ENCODE assay signal across 1 cellular context in genomic region chr9:127915801-127916664, GRCh38.
TF ChIP-seq lines count a peak whose summit lies in the region.

No MANE protein-coding gene starts in this region.

TF ChIP-seq in HepG2, 621 proteins besides CTCF, POLR2A, EP300 and RAD21 (continues in another document):
- TF ChIP-seq ZNF883 (CRISPR knock-in tag; IDR thresholded peaks at IDR 0.05; ENCODE audit: not compliant biosample characterization), result no peak
- TF ChIP-seq AGO1 (IDR thresholded peaks at IDR 0.05; ENCODE audit: low read depth, low read length, poor library complexity, severe bottlenecking), result no peak
- TF ChIP-seq ONECUT2 (CRISPR knock-in tag; IDR thresholded peaks at IDR 0.05), result no peak
- TF ChIP-seq HOMEZ (CRISPR knock-in tag; IDR thresholded peaks at IDR 0.05; ENCODE audit: low read depth), result no peak
- TF ChIP-seq FOXM1 (CRISPR knock-in tag; IDR thresholded peaks at IDR 0.05), result no peak
- no peak for TF ChIP-seq NKX3-1 (CRISPR knock-in tag; IDR thresholded peaks at IDR 0.05)
- TF ChIP-seq SUZ12 (IDR thresholded peaks at IDR 0.05; ENCODE audit: low read depth, low read length), result no peak
- no peak for TF ChIP-seq ZNF724P (CRISPR knock-in tag; IDR thresholded peaks at IDR 0.05; ENCODE audit: borderline replicate concordance)
- TF ChIP-seq ZNF557 (CRISPR knock-in tag; IDR thresholded peaks at IDR 0.05), result no peak
- TF ChIP-seq ZSCAN22 (CRISPR knock-in tag; IDR thresholded peaks at IDR 0.05), result no peak
- TF ChIP-seq NR1H2 (CRISPR knock-in tag; IDR thresholded peaks at IDR 0.05; ENCODE audit: borderline replicate concordance, low read depth), result no peak
- peak; percentile 13 for TF ChIP-seq ASH2L (IDR thresholded peaks at IDR 0.05; ENCODE audit: insufficient read length, low read depth, low read length)
- peak; percentile 35 for TF ChIP-seq TAF1 (CRISPR knock-in tag; IDR thresholded peaks at IDR 0.05)
- peak; percentile 47; the same call in 1 of the 2 replicates for TF ChIP-seq KAT7 (CRISPR knock-in tag; IDR thresholded peaks at IDR 0.05; ENCODE audit: borderline replicate concordance)
- TF ChIP-seq ZNF101 (CRISPR knock-in tag; IDR thresholded peaks at IDR 0.05; ENCODE audit: borderline replicate concordance, low read depth), result no peak
- TF ChIP-seq, protein P1, sequence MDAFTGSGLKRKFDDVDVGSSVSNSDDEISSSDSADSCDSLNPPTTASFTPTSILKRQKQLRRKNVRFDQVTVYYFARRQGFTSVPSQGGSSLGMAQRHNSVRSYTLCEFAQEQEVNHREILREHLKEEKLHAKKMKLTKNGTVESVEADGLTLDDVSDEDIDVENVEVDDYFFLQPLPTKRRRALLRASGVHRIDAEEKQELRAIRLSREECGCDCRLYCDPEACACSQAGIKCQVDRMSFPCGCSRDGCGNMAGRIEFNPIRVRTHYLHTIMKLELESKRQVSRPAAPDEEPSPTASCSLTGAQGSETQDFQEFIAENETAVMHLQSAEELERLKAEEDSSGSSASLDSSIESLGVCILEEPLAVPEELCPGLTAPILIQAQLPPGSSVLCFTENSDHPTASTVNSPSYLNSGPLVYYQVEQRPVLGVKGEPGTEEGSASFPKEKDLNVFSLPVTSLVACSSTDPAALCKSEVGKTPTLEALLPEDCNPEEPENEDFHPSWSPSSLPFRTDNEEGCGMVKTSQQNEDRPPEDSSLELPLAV (CRISPR knock-in tag; conservative IDR thresholded peaks at IDR 0.05; ENCODE audit: low read depth), result no peak
- TF ChIP-seq PHF20 (CRISPR knock-in tag; IDR thresholded peaks at IDR 0.05), result no peak; the same call in 1 of the 2 replicates
- TF ChIP-seq JUN (CRISPR knock-in tag; IDR thresholded peaks at IDR 0.05), result no peak
- no peak for TF ChIP-seq ZNF230 (CRISPR knock-in tag; IDR thresholded peaks at IDR 0.05)
- TF ChIP-seq ZNF616 (CRISPR knock-in tag; IDR thresholded peaks at IDR 0.05; ENCODE audit: low read depth), result no peak
- TF ChIP-seq, protein P2, sequence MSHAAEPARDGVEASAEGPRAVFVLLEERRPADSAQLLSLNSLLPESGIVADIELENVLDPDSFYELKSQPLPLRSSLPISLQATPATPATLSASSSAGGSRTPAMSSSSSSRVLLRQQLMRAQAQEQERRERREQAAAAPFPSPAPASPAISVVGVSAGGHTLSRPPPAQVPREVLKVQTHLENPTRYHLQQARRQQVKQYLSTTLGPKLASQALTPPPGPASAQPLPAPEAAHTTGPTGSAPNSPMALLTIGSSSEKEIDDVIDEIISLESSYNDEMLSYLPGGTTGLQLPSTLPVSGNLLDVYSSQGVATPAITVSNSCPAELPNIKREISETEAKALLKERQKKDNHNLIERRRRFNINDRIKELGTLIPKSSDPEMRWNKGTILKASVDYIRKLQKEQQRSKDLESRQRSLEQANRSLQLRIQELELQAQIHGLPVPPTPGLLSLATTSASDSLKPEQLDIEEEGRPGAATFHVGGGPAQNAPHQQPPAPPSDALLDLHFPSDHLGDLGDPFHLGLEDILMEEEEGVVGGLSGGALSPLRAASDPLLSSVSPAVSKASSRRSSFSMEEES (CRISPR knock-in tag; IDR thresholded peaks at IDR 0.05), result no peak
- TF ChIP-seq THAP8 (CRISPR knock-in tag; IDR thresholded peaks at IDR 0.05; ENCODE audit: borderline replicate concordance), result no peak
- TF ChIP-seq, protein P3, sequence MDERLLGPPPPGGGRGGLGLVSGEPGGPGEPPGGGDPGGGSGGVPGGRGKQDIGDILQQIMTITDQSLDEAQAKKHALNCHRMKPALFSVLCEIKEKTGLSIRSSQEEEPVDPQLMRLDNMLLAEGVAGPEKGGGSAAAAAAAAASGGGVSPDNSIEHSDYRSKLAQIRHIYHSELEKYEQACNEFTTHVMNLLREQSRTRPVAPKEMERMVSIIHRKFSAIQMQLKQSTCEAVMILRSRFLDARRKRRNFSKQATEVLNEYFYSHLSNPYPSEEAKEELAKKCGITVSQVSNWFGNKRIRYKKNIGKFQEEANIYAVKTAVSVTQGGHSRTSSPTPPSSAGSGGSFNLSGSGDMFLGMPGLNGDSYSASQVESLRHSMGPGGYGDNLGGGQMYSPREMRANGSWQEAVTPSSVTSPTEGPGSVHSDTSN (CRISPR knock-in tag; IDR thresholded peaks at IDR 0.05), result no peak
- no peak for TF ChIP-seq KLF16 (CRISPR knock-in tag; IDR thresholded peaks at IDR 0.05)
- no peak for TF ChIP-seq JARID2 (CRISPR knock-in tag; IDR thresholded peaks at IDR 0.05; ENCODE audit: insufficient replicate concordance)
- no peak for TF ChIP-seq ZBTB34 (CRISPR knock-in tag; IDR thresholded peaks at IDR 0.05)
- TF ChIP-seq HDAC1 (CRISPR knock-in tag; IDR thresholded peaks at IDR 0.05), result no peak
- TF ChIP-seq, protein P4, sequence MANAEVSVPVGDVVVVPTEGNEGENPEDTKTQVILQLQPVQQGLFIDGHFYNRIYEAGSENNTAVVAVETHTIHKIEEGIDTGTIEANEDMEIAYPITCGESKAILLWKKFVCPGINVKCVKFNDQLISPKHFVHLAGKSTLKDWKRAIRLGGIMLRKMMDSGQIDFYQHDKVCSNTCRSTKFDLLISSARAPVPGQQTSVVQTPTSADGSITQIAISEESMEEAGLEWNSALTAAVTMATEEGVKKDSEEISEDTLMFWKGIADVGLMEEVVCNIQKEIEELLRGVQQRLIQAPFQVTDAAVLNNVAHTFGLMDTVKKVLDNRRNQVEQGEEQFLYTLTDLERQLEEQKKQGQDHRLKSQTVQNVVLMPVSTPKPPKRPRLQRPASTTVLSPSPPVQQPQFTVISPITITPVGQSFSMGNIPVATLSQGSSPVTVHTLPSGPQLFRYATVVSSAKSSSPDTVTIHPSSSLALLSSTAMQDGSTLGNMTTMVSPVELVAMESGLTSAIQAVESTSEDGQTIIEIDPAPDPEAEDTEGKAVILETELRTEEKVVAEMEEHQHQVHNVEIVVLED (CRISPR knock-in tag; IDR thresholded peaks at IDR 0.05; ENCODE audit: borderline replicate concordance), result no peak
- TF ChIP-seq TRIM22 (IDR thresholded peaks at IDR 0.05), result no peak
- TF ChIP-seq ATF5 (CRISPR knock-in tag; IDR thresholded peaks at IDR 0.05; ENCODE audit: low read depth), result no peak
- TF ChIP-seq ZFP62 (CRISPR knock-in tag; IDR thresholded peaks at IDR 0.05), result no peak
- no peak for TF ChIP-seq ZFP36L2 (CRISPR knock-in tag; IDR thresholded peaks at IDR 0.05)
- no peak for TF ChIP-seq TRAFD1 (CRISPR knock-in tag; IDR thresholded peaks at IDR 0.05; ENCODE audit: borderline replicate concordance)
- TF ChIP-seq STAT5B (CRISPR knock-in tag; IDR thresholded peaks at IDR 0.05), result no peak
- 0 out of 2 replicates have a peak, but pooled peaks have one; percentile 17 for TF ChIP-seq ZFP37 (CRISPR knock-in tag; IDR thresholded peaks at IDR 0.05; ENCODE audit: borderline replicate concordance)
- TF ChIP-seq, protein P5, sequence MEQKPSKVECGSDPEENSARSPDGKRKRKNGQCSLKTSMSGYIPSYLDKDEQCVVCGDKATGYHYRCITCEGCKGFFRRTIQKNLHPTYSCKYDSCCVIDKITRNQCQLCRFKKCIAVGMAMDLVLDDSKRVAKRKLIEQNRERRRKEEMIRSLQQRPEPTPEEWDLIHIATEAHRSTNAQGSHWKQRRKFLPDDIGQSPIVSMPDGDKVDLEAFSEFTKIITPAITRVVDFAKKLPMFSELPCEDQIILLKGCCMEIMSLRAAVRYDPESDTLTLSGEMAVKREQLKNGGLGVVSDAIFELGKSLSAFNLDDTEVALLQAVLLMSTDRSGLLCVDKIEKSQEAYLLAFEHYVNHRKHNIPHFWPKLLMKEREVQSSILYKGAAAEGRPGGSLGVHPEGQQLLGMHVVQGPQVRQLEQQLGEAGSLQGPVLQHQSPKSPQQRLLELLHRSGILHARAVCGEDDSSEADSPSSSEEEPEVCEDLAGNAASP (CRISPR knock-in tag; IDR thresholded peaks at IDR 0.05; ENCODE audit: borderline replicate concordance), result no peak
- TF ChIP-seq, protein P6, sequence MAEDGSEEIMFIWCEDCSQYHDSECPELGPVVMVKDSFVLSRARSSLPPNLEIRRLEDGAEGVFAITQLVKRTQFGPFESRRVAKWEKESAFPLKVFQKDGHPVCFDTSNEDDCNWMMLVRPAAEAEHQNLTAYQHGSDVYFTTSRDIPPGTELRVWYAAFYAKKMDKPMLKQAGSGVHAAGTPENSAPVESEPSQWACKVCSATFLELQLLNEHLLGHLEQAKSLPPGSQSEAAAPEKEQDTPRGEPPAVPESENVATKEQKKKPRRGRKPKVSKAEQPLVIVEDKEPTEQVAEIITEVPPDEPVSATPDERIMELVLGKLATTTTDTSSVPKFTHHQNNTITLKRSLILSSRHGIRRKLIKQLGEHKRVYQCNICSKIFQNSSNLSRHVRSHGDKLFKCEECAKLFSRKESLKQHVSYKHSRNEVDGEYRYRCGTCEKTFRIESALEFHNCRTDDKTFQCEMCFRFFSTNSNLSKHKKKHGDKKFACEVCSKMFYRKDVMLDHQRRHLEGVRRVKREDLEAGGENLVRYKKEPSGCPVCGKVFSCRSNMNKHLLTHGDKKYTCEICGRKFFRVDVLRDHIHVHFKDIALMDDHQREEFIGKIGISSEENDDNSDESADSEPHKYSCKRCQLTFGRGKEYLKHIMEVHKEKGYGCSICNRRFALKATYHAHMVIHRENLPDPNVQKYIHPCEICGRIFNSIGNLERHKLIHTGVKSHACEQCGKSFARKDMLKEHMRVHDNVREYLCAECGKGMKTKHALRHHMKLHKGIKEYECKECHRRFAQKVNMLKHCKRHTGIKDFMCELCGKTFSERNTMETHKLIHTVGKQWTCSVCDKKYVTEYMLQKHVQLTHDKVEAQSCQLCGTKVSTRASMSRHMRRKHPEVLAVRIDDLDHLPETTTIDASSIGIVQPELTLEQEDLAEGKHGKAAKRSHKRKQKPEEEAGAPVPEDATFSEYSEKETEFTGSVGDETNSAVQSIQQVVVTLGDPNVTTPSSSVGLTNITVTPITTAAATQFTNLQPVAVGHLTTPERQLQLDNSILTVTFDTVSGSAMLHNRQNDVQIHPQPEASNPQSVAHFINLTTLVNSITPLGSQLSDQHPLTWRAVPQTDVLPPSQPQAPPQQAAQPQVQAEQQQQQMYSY (CRISPR knock-in tag; IDR thresholded peaks at IDR 0.05), result 0 out of 2 replicates have a peak, but pooled peaks have one; percentile 34
- TF ChIP-seq ZNF335 (CRISPR knock-in tag; IDR thresholded peaks at IDR 0.05), result no peak
- no peak for TF ChIP-seq ZNF431 (CRISPR knock-in tag; IDR thresholded peaks at IDR 0.05; ENCODE audit: borderline replicate concordance, low read depth)
- TF ChIP-seq GFI1 (CRISPR knock-in tag; IDR thresholded peaks at IDR 0.05; ENCODE audit: borderline replicate concordance), result no peak
